In genomic region chr19:41386442-41386841, GRCh38 we compare ENCODE assay signal across 28 cellular contexts. TPM values are rescaled to one million over a fixed set of nuclear protein-coding genes. Genes with fewer than 3 reads are reported as not detected.
A peak's percentile ranks its signal among the peaks of the same experiment; 100 is the strongest.
DNase-seq lines count a peak whose midpoint lies in the region; ATAC-seq and TF ChIP-seq lines count a peak whose summit lies in the region.
"Had no signal": no experiment of that assay in that cellular context is flagged by ENCODE, and none has a peak within 500 bp of the region (broad histone marks: within the 10 kb centered on the region; RNA-seq: fewer than 3 reads in every experiment).

No MANE protein-coding gene starts in this region.

- H3K27ac ChIP-seq in right cardiac atrium (ENCODE audit: low read length) = no peak overlapping the region
- H3K27ac ChIP-seq in thymus (ENCODE audit: low read depth) = peak overlapping the region; percentile 19
- H3K27ac ChIP-seq: colonic mucosa, hepatocyte, psoas muscle had no signal

- no peaks in the 10 kb centered on the region for H3K27me3 ChIP-seq in right cardiac atrium (ENCODE audit: control insufficient read depth, insufficient read depth)
- no peaks in the 10 kb centered on the region for H3K27me3 ChIP-seq in thymus (ENCODE audit: control insufficient read depth, insufficient read depth)
- H3K27me3 ChIP-seq: colonic mucosa, hepatocyte had no signal

- H3K4me3 ChIP-seq in epithelial cell of esophagus (ENCODE audit: low read length) (no peak overlapping the region), right cardiac atrium (ENCODE audit: low read length) (no peak overlapping the region), thymus (ENCODE audit: low read length) (no peak overlapping the region)
- H3K4me3 ChIP-seq: colonic mucosa, hepatocyte, mucosa of descending colon, psoas muscle had no signal

- H3K36me3 Mint-ChIP-seq in activated naive CD4-positive, alpha-beta T cell treated with anti-CD3 and anti-CD28 coated beads, Interleukin-2, amount 50 U/mL, for 72 hours = peaks cover 0 to 8% of the 10 kb centered on the region in 2 donors
- H3K36me3 Mint-ChIP-seq: activated naive CD8-positive, alpha-beta T cell had no signal

- H3K9me3 ChIP-seq in right cardiac atrium (ENCODE audit: control insufficient read depth, low read length) = no peaks in the 10 kb centered on the region
- no peaks in the 10 kb centered on the region for H3K9me3 ChIP-seq in thymus (ENCODE audit: control insufficient read depth)
- H3K9me3 ChIP-seq: colonic mucosa, mucosa of descending colon, psoas muscle had no signal

- peak overlapping the region; percentile 66 to 67 for H3K27ac Mint-ChIP-seq in activated naive CD4-positive, alpha-beta T cell treated with anti-CD3 and anti-CD28 coated beads, Interleukin-2, amount 50 U/mL, for 72 hours
- H3K27ac Mint-ChIP-seq: activated naive CD8-positive, alpha-beta T cell had no signal

- no peak for ATAC-seq in activated naive CD4-positive, alpha-beta T cell treated with anti-CD3 and anti-CD28 coated beads, Interleukin-2, amount 50 U/mL, for 72 hours
- ATAC-seq in right cardiac atrium (peak; percentile 19 to 22), GM21528 (IDR thresholded peaks at IDR 0.05; ENCODE audit: low FRiP score, unreplicated experiment) (no peak)
- ATAC-seq: activated T-cell treated with anti-CD3 and anti-CD28 coated beads, Interleukin-2, amount 50 U/mL, for 72 hours; mucosa of descending colon; psoas muscle; stimulated activated naive CD8-positive, alpha-beta T cell treated with anti-CD3 and anti-CD28 coated beads, Interleukin-15, amount 100 ng/mL, for 72 hours had no signal

- H3K4me1 ChIP-seq in right cardiac atrium (ENCODE audit: control insufficient read depth, insufficient read depth, low read length) (no peaks in the 10 kb centered on the region), thymus (ENCODE audit: control insufficient read depth, insufficient read depth, low read length) (no peaks in the 10 kb centered on the region)
- H3K4me1 ChIP-seq: colonic mucosa, psoas muscle had no signal

- H3K36me3 ChIP-seq in thymus (ENCODE audit: control insufficient read depth, insufficient read depth) = peaks cover 30% of the 10 kb centered on the region
- H3K36me3 ChIP-seq: colonic mucosa had no signal

- no peak for DNase-seq in activated naive CD4-positive, alpha-beta T cell treated with anti-CD3 and anti-CD28 coated beads, Interleukin-2, amount 50 U/mL, for 72 hours (ENCODE audit: low spot score in 2 of 2)
- DNase-seq in activated naive CD4-positive, alpha-beta T cell treated with Interleukin-2 at 50 U/mL for 16 hours = no peak
- DNase-seq in epithelial cell of esophagus (ENCODE audit: low read depth) (peak; percentile 86), right cardiac atrium (no peak), T-helper 2 cell (no peak)
- no peak for DNase-seq in central memory CD4-positive, alpha-beta T cell
- DNase-seq: 8988T; activated CD4-positive, alpha-beta T cell treated with anti-CD3 and anti-CD28 coated beads for 1 hour; activated CD8-positive, alpha-beta memory T cell treated with anti-CD3 and anti-CD28 coated beads for 24 hours; activated T-cell treated with anti-CD3 and anti-CD28 coated beads, Interleukin-2, amount 50 U/mL, for 72 hours; colonic mucosa; DMS79 treated with DMSO at 0.1 percent for 48 hours; endodermal cell; HCEC 1CT; immature natural killer cell; Karpas-422; mucosa of descending colon; NCI-H1694; NCI-H774; psoas muscle; SIG-M5; stimulated activated CD4-positive, alpha-beta T cell treated with anti-CD3 and anti-CD28 coated beads, Interleukin-4, amount 100 ng/mL, for 24 hours; stimulated activated naive CD8-positive, alpha-beta T cell treated with anti-CD3 and anti-CD28 coated beads, Interleukin-15, amount 100 ng/mL, for 72 hours had no signal

- WGBS in right cardiac atrium = 75% methylated on average over 13 of the region's 13 CpGs
- WGBS in thymus = 97% methylated on average over 13 of the region's 13 CpGs

- intact Hi-C loops in right cardiac atrium (cut with DNase I) = no loop called here

- no peak for TF ChIP-seq CTCF in epithelial cell of esophagus (IDR thresholded peaks at IDR 0.05; ENCODE audit: insufficient read depth, low read depth, low read length, missing control alignments)

- no peaks in the 10 kb centered on the region for H3K9me3 Mint-ChIP-seq in activated naive CD4-positive, alpha-beta T cell treated with anti-CD3 and anti-CD28 coated beads, Interleukin-2, amount 50 U/mL, for 72 hours
- H3K9me3 Mint-ChIP-seq: activated T-cell treated with anti-CD3 and anti-CD28 coated beads, Interleukin-2, amount 50 U/mL, for 72 hours; endodermal cell; immature natural killer cell; neural crest cell; stimulated activated naive CD8-positive, alpha-beta T cell treated with anti-CD3 and anti-CD28 coated beads, Interleukin-15, amount 100 ng/mL, for 72 hours had no signal

RNA-seq across cellular contexts. Expression of gene TMEM91, which starts 10.1 kb away (rescaled TPM):
- total RNA-seq in activated naive CD4-positive, alpha-beta T cell treated with anti-CD3 and anti-CD28 coated beads, Interleukin-2, amount 50 U/mL, for 72 hours = 10 to 100 TPM in 1 of 2 donors, 1 to 10 TPM in 1; 8.2 to 11.0 TPM
- 1 to 10 TPM; 4.6 to 6.7 (median 5.8) TPM for total RNA-seq in right cardiac atrium
- 8.5 TPM for polyA plus RNA-seq in right cardiac atrium
- 30.8 TPM for polyA plus RNA-seq in thymus

RNA-seq across cellular contexts. Expression of gene EXOSC5, which starts 10.7 kb away (rescaled TPM):
- total RNA-seq in activated naive CD4-positive, alpha-beta T cell treated with anti-CD3 and anti-CD28 coated beads, Interleukin-2, amount 50 U/mL, for 72 hours = 10 to 100 TPM; 44.7 to 61.1 TPM
- 10 to 100 TPM in 2 of 4 donors, 1 to 10 TPM in 2; 8.6 to 12.6 (median 10.8) TPM for total RNA-seq in right cardiac atrium
- 12.2 TPM for polyA plus RNA-seq in right cardiac atrium
- 20.3 TPM for polyA plus RNA-seq in thymus

RNA-seq across cellular contexts. Expression of gene BCKDHA, which starts 11.2 kb away (rescaled TPM):
- total RNA-seq in activated naive CD4-positive, alpha-beta T cell treated with anti-CD3 and anti-CD28 coated beads, Interleukin-2, amount 50 U/mL, for 72 hours = 10 to 100 TPM; 19.8 to 27.2 TPM
- 10 to 100 TPM; 21.0 to 36.1 (median 33.0) TPM for total RNA-seq in right cardiac atrium
- polyA plus RNA-seq in right cardiac atrium = 50.4 TPM
- polyA plus RNA-seq in thymus = 37.7 TPM

RNA-seq across cellular contexts. Expression of gene B9D2, which starts 22.5 kb away (rescaled TPM):
- 1 to 10 TPM; 4.7 to 7.8 TPM for total RNA-seq in activated naive CD4-positive, alpha-beta T cell treated with anti-CD3 and anti-CD28 coated beads, Interleukin-2, amount 50 U/mL, for 72 hours
- 1 to 10 TPM; 3.3 to 3.8 (median 3.5) TPM for total RNA-seq in right cardiac atrium
- polyA plus RNA-seq in right cardiac atrium = 5.1 TPM
- 9.0 TPM for polyA plus RNA-seq in thymus

RNA-seq across cellular contexts. Expression of gene TGFB1, which starts 32.7 kb away (rescaled TPM):
- 100 to 1,000 TPM in 1 of 2 donors, 10 to 100 TPM in 1; 73.4 to 126 TPM for total RNA-seq in activated naive CD4-positive, alpha-beta T cell treated with anti-CD3 and anti-CD28 coated beads, Interleukin-2, amount 50 U/mL, for 72 hours
- total RNA-seq in right cardiac atrium = 10 to 100 TPM; 27.0 to 39.3 (median 33.3) TPM
- polyA plus RNA-seq in right cardiac atrium = 23.9 TPM
- 24.8 TPM for polyA plus RNA-seq in thymus

Comparison
In these comparisons a context has a peak if more than half of its experiments do, and no peak if none do; other contexts are left out.
1. ATAC-seq: peak in right cardiac atrium (2 of 2); none in activated naive CD4-positive, alpha-beta T cell treated with anti-CD3 and anti-CD28 coated beads, Interleukin-2, amount 50 U/mL, for 72 hours (0 of 2) and GM21528 (single experiment).